In the genomic region with DNA sequence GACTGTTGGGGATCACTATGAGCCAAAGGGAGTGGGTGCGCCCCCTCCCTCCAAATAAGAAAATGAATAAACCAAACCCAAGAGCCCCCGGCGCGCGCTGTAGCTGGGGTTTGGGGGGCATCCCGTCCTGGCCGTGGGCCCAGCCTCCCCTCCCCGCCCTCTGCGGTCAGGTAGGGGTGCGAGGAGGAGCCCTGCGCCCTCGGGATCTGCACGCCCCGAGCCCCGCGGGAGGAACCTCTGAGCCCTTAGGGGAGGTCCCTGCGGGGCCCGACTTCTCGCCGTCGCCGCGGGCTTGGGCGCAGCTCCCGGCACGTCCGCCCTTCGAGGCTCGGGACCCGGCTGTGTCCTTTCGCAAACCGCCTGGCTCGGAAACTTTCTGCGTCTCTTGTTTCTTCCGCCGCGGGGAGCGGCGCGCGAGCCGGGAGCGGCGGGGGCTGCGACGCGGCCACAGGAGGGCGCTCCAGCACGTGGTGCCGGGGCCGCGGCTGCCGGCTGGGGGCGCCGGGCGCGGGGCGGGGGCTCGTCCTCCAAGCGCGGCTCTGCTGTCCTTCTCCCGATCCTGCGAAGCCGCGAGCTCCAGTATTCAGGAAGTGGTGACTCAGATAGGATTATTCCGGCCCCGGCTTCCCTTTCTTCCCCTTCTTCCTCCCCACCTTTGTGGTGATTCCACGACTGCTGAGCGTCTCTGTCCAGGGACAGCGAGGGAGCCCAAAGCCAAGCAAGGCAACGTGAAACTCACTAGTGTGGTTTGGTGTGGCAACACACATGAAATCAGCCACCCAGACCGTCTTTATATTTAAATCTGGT, we compare ENCODE assay signal across 8 cellular contexts. TPM values are rescaled to one million over a fixed set of nuclear protein-coding genes. Genes with fewer than 3 reads are reported as not detected.
A peak's percentile ranks its signal among the peaks of the same experiment; 100 is the strongest.
DNase-seq lines count a peak whose midpoint lies in the region; ATAC-seq, FAIRE-seq and TF ChIP-seq lines count a peak whose summit lies in the region.

No MANE protein-coding gene starts in this region.

- H3K36me3 ChIP-seq in endothelial cell of umbilical vein (ENCODE audit: control insufficient read depth in 2 of 2, extremely low read depth in 1 of 2, insufficient read depth in 2 of 2, low read length in 2 of 2) = no peaks in the 10 kb centered on the region

- H3K4me2 ChIP-seq in endothelial cell of umbilical vein (ENCODE audit: insufficient read depth, low read length) = peak overlapping the region; percentile 82

- CTCF ChIA-PET in endothelial cell of umbilical vein (lab: Charles Lee) = interaction anchor here (0.6 to 10.9 kb wide), 34 partner anchors 9 to 340 kb away, joined by 3 to 295 read pairs (median 4); a partner anchor contains a TSS

- DNase-seq in SIG-M5 treated with dmso at 0.1 percent for 504 hours (lab: John Stamatoyannopoulos, UW; ENCODE audit: unreplicated experiment) = peak; percentile 82
- no peak for DNase-seq in SIG-M5 (lab: John Stamatoyannopoulos, UW)
- peak; percentile 56 for DNase-seq in NCI-H82 treated with DMSO at 0.1 percent for 48 hours (lab: John Stamatoyannopoulos, UW; ENCODE audit: unreplicated experiment)
- DNase-seq in activated CD8-positive, alpha-beta memory T cell treated with anti-CD3 and anti-CD28 coated beads, Interleukin-2, amount 50 U/mL, for 48 hours = peak; percentile 93
- DNase-seq in endothelial cell of umbilical vein (ENCODE audit: low read depth, low spot score) = peak; percentile 83
- peak; percentile 65 to 67 for DNase-seq in stimulated activated CD8-positive, alpha-beta memory T cell treated with anti-CD3 and anti-CD28 coated beads, Interleukin-2, amount 100 ng/mL, for 48 hours (ENCODE audit: low read depth in 2 of 2)

- no peaks in the 10 kb centered on the region for H3K79me2 ChIP-seq in endothelial cell of umbilical vein (ENCODE audit: control insufficient read depth, insufficient read depth, low read length)

- H3K27me3 ChIP-seq in endothelial cell of umbilical vein (ENCODE audit: control insufficient read depth in 2 of 2, insufficient read depth in 2 of 2, low read length in 2 of 2) (no peaks in the 10 kb centered on the region), mononuclear cell (ENCODE audit: insufficient read depth, low read length) (no peaks in the 10 kb centered on the region)

- POLR2A ChIA-PET in endothelial cell of umbilical vein (lab: Charles Lee) = interaction anchor here (0.5 kb wide), 1 partner anchor 24 kb away, joined by 6 read pairs; no protein-coding TSS in a partner anchor

- no peaks in the 10 kb centered on the region for H4K20me1 ChIP-seq in endothelial cell of umbilical vein (replicated peaks; ENCODE audit: control insufficient read depth, extremely low read depth, insufficient read depth, low read length)

- peak overlapping the region; percentile 52 for H3K27ac ChIP-seq in endothelial cell of umbilical vein (ENCODE audit: insufficient read depth, low read depth, low read length)

- peak; percentile 59 to 82 for TF ChIP-seq CTCF in endothelial cell of umbilical vein (IDR thresholded peaks at IDR 0.05; ENCODE audit: extremely low read depth in 1 of 2, insufficient read depth in 1 of 2, low read depth in 1 of 2, low read length in 2 of 2)

- FAIRE-seq in endothelial cell of umbilical vein (lab: Jason Lieb, UNC) = peak; percentile 87

- dilution Hi-C loops in endothelial cell of umbilical vein (cut with MboI; ENCODE audit: extremely low pct_ligation_motif_present, low sequenced_read_pairs) = no loop called here

- H3K4me1 ChIP-seq in endothelial cell of umbilical vein (ENCODE audit: control insufficient read depth, extremely low read depth, insufficient read depth, low read length) (peaks cover 14% of the 10 kb centered on the region), mononuclear cell (ENCODE audit: insufficient read depth, low read length) (peaks cover 43% of the 10 kb centered on the region)

- ATAC-seq in HG03520 (IDR thresholded peaks at IDR 0.05; ENCODE audit: unreplicated experiment) = peak; percentile 27

- peak overlapping the region; percentile 60 for H3K9ac ChIP-seq in endothelial cell of umbilical vein (replicated peaks; ENCODE audit: extremely low read depth, insufficient read depth, low read length)

- H3K4me3 ChIP-seq in endothelial cell of umbilical vein (replicated peaks in 1 of 3; ENCODE audit: insufficient read depth in 1 of 3, low read depth in 1 of 3, low read length in 3 of 3) (peak overlapping the region; percentile 56 to 87 (median 85)), mononuclear cell (ENCODE audit: low read length) (peak overlapping the region; percentile 94)

- H3K9me1 ChIP-seq in endothelial cell of umbilical vein (replicated peaks; ENCODE audit: control insufficient read depth, extremely low read depth, insufficient read depth, low read length) = no peaks in the 10 kb centered on the region

- intact Hi-C loops in endothelial cell of umbilical vein (cut with micrococcal nuclease) = loop anchor here (1.0 to 5.0 kb wide), 9 partner anchors 12 to 399 kb away; no protein-coding TSS in a partner anchor

- peak overlapping the region; percentile 94 for H2AFZ ChIP-seq in endothelial cell of umbilical vein (ENCODE audit: low read depth, low read length)

- BruUV-seq in endothelial cell of umbilical vein (replicated peaks; lab: Mats Ljungman, UMichigan) = no TSS peak

- no peak for TF ChIP-seq POLR2A in endothelial cell of umbilical vein (IDR thresholded peaks at IDR 0.05; ENCODE audit: low read depth, low read length)

- no peaks in the 10 kb centered on the region for H3K9me3 ChIP-seq in endothelial cell of umbilical vein (replicated peaks; ENCODE audit: control insufficient read depth, insufficient read depth, low read length)
- H3K9me3 ChIP-seq in mononuclear cell (ENCODE audit: low read depth, low read length) = no peaks in the 10 kb centered on the region

TF ChIP-seq in endothelial cell of umbilical vein, 7 proteins besides CTCF, POLR2A, EP300 and RAD21:
- TF ChIP-seq JUN (IDR thresholded peaks at IDR 0.05; ENCODE audit: borderline replicate concordance, insufficient read depth, insufficient read length, low read depth) = peak; percentile 56
- no peak for TF ChIP-seq EZH2 (IDR thresholded peaks at IDR 0.05; ENCODE audit: borderline replicate concordance, low read depth, low read length, severe bottlenecking)
- no peak for TF ChIP-seq MYC (IDR thresholded peaks at IDR 0.05; ENCODE audit: low read depth, low read length)
- TF ChIP-seq, protein P1, sequence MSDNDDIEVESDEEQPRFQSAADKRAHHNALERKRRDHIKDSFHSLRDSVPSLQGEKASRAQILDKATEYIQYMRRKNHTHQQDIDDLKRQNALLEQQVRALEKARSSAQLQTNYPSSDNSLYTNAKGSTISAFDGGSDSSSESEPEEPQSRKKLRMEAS (IDR thresholded peaks at IDR 0.05; ENCODE audit: insufficient read depth, insufficient read length) = no peak
- TF ChIP-seq FOS (IDR thresholded peaks at IDR 0.05; ENCODE audit: borderline replicate concordance, insufficient read depth, low read length) = peak; percentile 84
- TF ChIP-seq GATA2 (IDR thresholded peaks at IDR 0.05; ENCODE audit: insufficient read depth, insufficient read length, low read depth, low read length) = no peak
- TF ChIP-seq POLR2AphosphoS5 (IDR thresholded peaks at IDR 0.05; ENCODE audit: insufficient read depth, low read depth, low read length) = peak; percentile 74

RNA-seq across cellular contexts. Expression of a gene that starts 1.6 kb away (rescaled TPM):
- 9.6 and 10.5 TPM in 2 replicates for total RNA-seq in endothelial cell of umbilical vein
- polyA plus RNA-seq in endothelial cell of umbilical vein = 2.0 and 2.4 TPM in 2 replicates
- 4.4 and 5.0 TPM in 2 replicates for polyA plus RNA-seq in endothelial cell of umbilical vein (2011; cell fraction: cytosol; rRNA removed)
- polyA plus RNA-seq in endothelial cell of umbilical vein (2011; cell fraction: nucleus; rRNA removed) = 4.2 and 4.5 TPM in 2 replicates
- polyA plus RNA-seq in endothelial cell of umbilical vein (2012) = 8.9 and 11.9 TPM in 2 replicates
- 5.0 and 6.5 TPM in 2 replicates for polyA minus RNA-seq in endothelial cell of umbilical vein
- polyA minus RNA-seq in endothelial cell of umbilical vein (2011; cell fraction: cytosol; rRNA and poly(A)+ RNA removed) = 9.3 TPM
- polyA minus RNA-seq in endothelial cell of umbilical vein (2011; cell fraction: nucleus; rRNA and poly(A)+ RNA removed) = 6.4 TPM in 2 replicates
- total RNA-seq in mononuclear cell = 52.8 TPM

RNA-seq across cellular contexts. Expression of a gene that starts 12.3 kb away (rescaled TPM):
- total RNA-seq in endothelial cell of umbilical vein (69.8 and 73.0 TPM in 2 replicates), mononuclear cell (40.3 TPM)
- polyA plus RNA-seq in endothelial cell of umbilical vein = 8.8 and 14.1 TPM in 2 replicates
- 24.1 and 28.1 TPM in 2 replicates for polyA plus RNA-seq in endothelial cell of umbilical vein (2011; cell fraction: cytosol; rRNA removed)
- 23.4 and 37.2 TPM in 2 replicates for polyA plus RNA-seq in endothelial cell of umbilical vein (2011; cell fraction: nucleus; rRNA removed)
- polyA plus RNA-seq in endothelial cell of umbilical vein (2012) = 53.5 and 93.2 TPM in 2 replicates
- 13.4 and 16.3 TPM in 2 replicates for polyA minus RNA-seq in endothelial cell of umbilical vein
- 78.7 TPM for polyA minus RNA-seq in endothelial cell of umbilical vein (2011; cell fraction: cytosol; rRNA and poly(A)+ RNA removed)
- polyA minus RNA-seq in endothelial cell of umbilical vein (2011; cell fraction: nucleus; rRNA and poly(A)+ RNA removed) = 23.9 and 30.1 TPM in 2 replicates
